In the genomic region with DNA sequence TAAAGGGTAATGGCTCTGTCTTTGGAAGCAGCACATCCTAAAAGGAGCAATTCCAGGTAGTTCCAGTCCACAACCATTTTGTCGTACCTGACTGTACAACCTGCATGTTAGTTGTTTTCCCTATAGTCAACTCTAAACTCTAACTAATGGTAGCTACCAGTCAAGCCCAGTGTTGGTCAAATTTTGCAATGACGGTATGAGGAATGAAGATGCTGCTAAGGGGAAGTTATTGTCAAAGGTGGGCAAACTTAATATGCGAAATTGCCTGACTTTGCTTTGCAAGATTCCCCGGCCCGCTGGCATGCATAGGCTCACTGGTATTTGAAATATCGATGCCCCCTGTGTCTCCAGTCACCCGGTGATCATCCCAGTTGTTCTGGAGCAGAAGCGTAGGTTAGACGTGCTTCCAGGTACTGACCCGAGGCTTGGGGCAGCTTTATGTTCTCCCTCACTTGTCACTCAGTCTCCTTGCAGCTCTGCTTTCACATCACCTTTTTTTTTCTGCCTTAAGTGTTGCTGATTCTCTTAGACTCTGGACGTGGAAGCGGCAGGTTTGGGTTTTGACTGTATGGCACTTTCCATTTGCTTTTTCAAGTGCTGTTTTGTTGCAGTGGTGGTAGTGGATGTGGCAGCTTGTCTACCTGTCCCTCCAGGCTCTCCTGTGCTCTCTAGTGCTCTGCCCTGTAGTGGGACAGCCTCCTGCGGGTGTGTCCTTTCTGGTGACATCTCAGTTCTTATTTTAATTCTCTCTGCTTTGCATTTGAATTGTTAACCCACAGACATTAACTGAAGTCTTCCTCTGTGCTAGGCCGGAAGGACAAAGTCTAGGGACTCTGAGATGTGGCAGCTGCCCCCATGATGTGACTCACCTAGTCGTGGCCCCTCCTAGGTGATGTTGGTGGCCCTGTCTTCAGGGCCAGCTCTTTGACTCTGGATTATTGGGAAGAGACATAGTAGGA, we compare ENCODE assay signal across 12 cellular contexts.
A peak's percentile ranks its signal among the peaks of the same experiment; 100 is the strongest.
DNase-seq lines count a peak whose midpoint lies in the region; ATAC-seq, FAIRE-seq and TF ChIP-seq lines count a peak whose summit lies in the region.
"Had no signal": no experiment of that assay in that cellular context is flagged by ENCODE, and none has a peak within 500 bp of the region (broad histone marks: within the 10 kb centered on the region; RNA-seq: fewer than 3 reads in every experiment).

No MANE protein-coding gene starts in this region.

- H3K79me1 ChIP-seq in H1 (ENCODE audit: low read depth, low read length): no peaks in the 10 kb centered on the region

- no peaks in the 10 kb centered on the region; a peak in 1 of 7 replicates for H3K27me3 ChIP-seq in H1 (replicated peaks in 1 of 4; ENCODE audit: control insufficient read depth in 3 of 4, extremely low read depth in 1 of 4, insufficient read depth in 3 of 4, low read length in 3 of 4)

- no peaks in the 10 kb centered on the region for H3K79me2 ChIP-seq in H1 (ENCODE audit: control insufficient read depth in 1 of 2, insufficient read depth in 2 of 2, low read length in 2 of 2)

- H3K36me3 ChIP-seq in H1 (ENCODE audit: control insufficient read depth in 2 of 4, insufficient read depth in 4 of 4, low read length in 3 of 4): no peaks in the 10 kb centered on the region

- H3K4me1 ChIP-seq in H1 (replicated peaks in 1 of 4; ENCODE audit: control insufficient read depth in 3 of 4, insufficient read depth in 4 of 4, low read length in 3 of 4): peaks cover 4 to 23% (median 13%) of the 10 kb centered on the region in 4 experiments
- H3K4me1 ChIP-seq: foreskin keratinocyte had no signal

- no peak overlapping the region for H4K5ac ChIP-seq in H1 (ENCODE audit: insufficient read length, low read depth, low read length)

- no peaks in the 10 kb centered on the region for H3K9me3 Mint-ChIP-seq in stimulated activated memory B cell treated with anti-CD40 and anti-IgM and Interleukin-4, amounts not matched to agents 10 μg/mL and 1 μg/mL and 100 μg/mL, for 72 hours
- H3K9me3 Mint-ChIP-seq: CD8-positive, alpha-beta memory T cell had no signal

- peak; percentile 9 for DNase-seq in GM19238 (ENCODE audit: insufficient read length, low spot score)
- DNase-seq in H1 (ENCODE audit: low read depth in 1 of 2, low spot score in 2 of 2): no peak
- no peak for DNase-seq in erythroblast (lab: John Stamatoyannopoulos, UW)
- no peak for DNase-seq in D721Med (ENCODE audit: insufficient read length, low spot score)
- DNase-seq: CD8-positive, alpha-beta memory T cell; foreskin keratinocyte; kidney; PC-9 had no signal

- no peak for TF ChIP-seq EP300 in H1 (IDR thresholded peaks at IDR 0.05; ENCODE audit: borderline replicate concordance in 1 of 2, low read depth in 2 of 2, low read length in 2 of 2)

- no peak overlapping the region for H3K4me3 ChIP-seq in H1 (ENCODE audit: extremely low read depth in 1 of 4, insufficient read depth in 2 of 4, low read depth in 3 of 4, low read length in 4 of 4)
- H3K4me3 ChIP-seq: PC-9 had no signal

- no peak overlapping the region for H3K27ac ChIP-seq in H1 (ENCODE audit: low read depth, low read length)
- H3K27ac ChIP-seq: foreskin keratinocyte, PC-9 had no signal

- no peak overlapping the region for H2AFZ ChIP-seq in H1 (ENCODE audit: low read length)
- H2AFZ ChIP-seq: PC-9 had no signal

- no peaks in the 10 kb centered on the region for H3K27me3 Mint-ChIP-seq in stimulated activated memory B cell treated with anti-CD40 and anti-IgM and Interleukin-4, amounts not matched to agents 10 μg/mL and 1 μg/mL and 100 μg/mL, for 72 hours

- peak overlapping the region; percentile 2 for H3K4me3 Mint-ChIP-seq in stimulated activated memory B cell treated with anti-CD40 and anti-IgM and Interleukin-4, amounts not matched to agents 10 μg/mL and 1 μg/mL and 100 μg/mL, for 72 hours
- H3K4me3 Mint-ChIP-seq: CD8-positive, alpha-beta memory T cell had no signal

- H2BK20ac ChIP-seq in H1 (ENCODE audit: low read length): peak overlapping the region; percentile 67; the same call in 1 of the 2 replicates

- no peak overlapping the region for H4K8ac ChIP-seq in H1 (ENCODE audit: extremely low read depth, insufficient read depth, low read length)

- no peaks in the 10 kb centered on the region; a peak in 2 of 4 replicates for H3K9me3 ChIP-seq in H1 (ENCODE audit: insufficient read depth in 2 of 2, low read depth in 1 of 2, low read length in 1 of 2)

- no peak overlapping the region for H3K9ac ChIP-seq in H1 (replicated peaks in 1 of 4; ENCODE audit: extremely low read depth in 1 of 4, low read depth in 3 of 4, low read length in 3 of 4)

- peak overlapping the region; percentile 65; the same call in 1 of the 2 replicates for H2AK5ac ChIP-seq in H1 (ENCODE audit: low read depth, low read length)

- H3K4ac ChIP-seq in H1 (replicated peaks; ENCODE audit: insufficient read length, low read depth, low read length): no peak overlapping the region

- WGBS in H1 (ENCODE audit: extremely low coverage in 1 of 2, insufficient coverage in 1 of 2, insufficient read length in 1 of 2, insufficient replicate concordance in 2 of 2, low coverage in 1 of 2, low lambda C conversion rate in 2 of 2, missing lambda C conversion rate in 1 of 2), 2 experiments: 72% methylated on average over 15 of the region's 15 CpGs; no CpG with 5 or more reads in 1 of the 2 experiments

- peak overlapping the region; percentile 79; the same call in 1 of the 2 replicates for H2BK5ac ChIP-seq in H1 (ENCODE audit: low read depth, low read length)

- no peak overlapping the region for H2BK120ac ChIP-seq in H1 (replicated peaks; ENCODE audit: low read depth, low read length)

- no peaks in the 10 kb centered on the region for H4K20me1 ChIP-seq in H1 (replicated peaks in 1 of 2; ENCODE audit: control insufficient read depth in 1 of 2, insufficient read depth in 2 of 2, low read length in 2 of 2)

- no peak for TF ChIP-seq RAD21 in H1 (IDR thresholded peaks at IDR 0.05 in 1 of 2, conservative IDR thresholded peaks at IDR 0.05 in 1 of 2; ENCODE audit: low read depth in 2 of 2, low read length in 2 of 2)

- peak overlapping the region; percentile 91; the same call in 1 of the 2 replicates for H2BK12ac ChIP-seq in H1 (ENCODE audit: low read depth, low read length)

- no peak overlapping the region for H3K56ac ChIP-seq in H1 (replicated peaks; ENCODE audit: insufficient read length, low read depth, low read length)

- POLR2A ChIA-PET in H1 (lab: Charles Lee; ENCODE audit: partially characterized antibody): interaction anchor here (0.7 to 1.3 kb wide), 3 partner anchors 51 to 252 kb away, joined by 3 read pairs; partner anchors contain the start of gene ITGB5

- H3K23ac ChIP-seq in H1 (ENCODE audit: insufficient read length): no peak overlapping the region

- H4K91ac ChIP-seq in H1 (replicated peaks; ENCODE audit: insufficient read length, low read length): no peak overlapping the region

- no peaks in the 10 kb centered on the region for H3K36me3 Mint-ChIP-seq in stimulated activated memory B cell treated with anti-CD40 and anti-IgM and Interleukin-4, amounts not matched to agents 10 μg/mL and 1 μg/mL and 100 μg/mL, for 72 hours
- H3K36me3 Mint-ChIP-seq: CD8-positive, alpha-beta memory T cell had no signal

- H3K27ac Mint-ChIP-seq in stimulated activated memory B cell treated with anti-CD40 and anti-IgM and Interleukin-4, amounts not matched to agents 10 μg/mL and 1 μg/mL and 100 μg/mL, for 72 hours: peak overlapping the region; percentile 51
- H3K27ac Mint-ChIP-seq: CD8-positive, alpha-beta memory T cell had no signal

- no peak overlapping the region; the same call in none of the 2 replicates for H3K18ac ChIP-seq in H1 (ENCODE audit: extremely low read depth, low read length)

- TF ChIP-seq CTCF in H1 (IDR thresholded peaks at IDR 0.05; ENCODE audit: control extremely low read depth in 1 of 3, insufficient read depth in 1 of 3, low read depth in 1 of 3, low read length in 3 of 3) (no peak), D721Med (IDR thresholded peaks at IDR 0.05; ENCODE audit: insufficient read depth, missing control alignments) (no peak)

- TF ChIP-seq POLR2A in H1 (IDR thresholded peaks at IDR 0.05; ENCODE audit: control extremely low read depth in 1 of 2, low read depth in 2 of 2, low read length in 2 of 2) (no peak), erythroblast (IDR thresholded peaks at IDR 0.05; ENCODE audit: low read length) (no peak)

- FAIRE-seq in H1 (lab: Jason Lieb, UNC) (no peak), D721Med (lab: Jason Lieb, UNC) (no peak)
- FAIRE-seq: kidney had no signal

- CTCF ChIA-PET in H1 (lab: Charles Lee; ENCODE audit: partially characterized antibody): interaction anchor here (0.9 to 3.4 kb wide), 11 partner anchors 8 to 317 kb away, joined by 3 to 21 read pairs (median 5); no protein-coding TSS in a partner anchor

- H3K4me1 Mint-ChIP-seq in stimulated activated memory B cell treated with anti-CD40 and anti-IgM and Interleukin-4, amounts not matched to agents 10 μg/mL and 1 μg/mL and 100 μg/mL, for 72 hours: peaks cover 49% of the 10 kb centered on the region

- no peaks in the 10 kb centered on the region for H3K23me2 ChIP-seq in H1 (ENCODE audit: low read depth, low read length)

- H3K14ac ChIP-seq in H1 (ENCODE audit: insufficient read length): no peak overlapping the region

- peak overlapping the region; percentile 25 to 28; a peak in 3 of 4 replicates for H3K4me2 ChIP-seq in H1 (ENCODE audit: insufficient read depth in 1 of 2, low read depth in 2 of 2, low read length in 2 of 2)
- H3K4me2 ChIP-seq: PC-9 had no signal

- peak; percentile 46 for ATAC-seq in HG03025 (IDR thresholded peaks at IDR 0.05; ENCODE audit: low FRiP score, unreplicated experiment)
- ATAC-seq in stimulated activated memory B cell treated with anti-CD40 and anti-IgM and Interleukin-4, amounts not matched to agents 10 μg/mL and 1 μg/mL and 100 μg/mL, for 72 hours: peak; percentile 53
- no peak for ATAC-seq in HG03469 (IDR thresholded peaks at IDR 0.05; ENCODE audit: unreplicated experiment)
- ATAC-seq: foreskin keratinocyte, sciatic nerve had no signal

- H2BK15ac ChIP-seq in H1 (ENCODE audit: low read length): no peak overlapping the region; the same call in 1 of the 2 replicates

TF ChIP-seq in H1, 55 proteins besides CTCF, POLR2A, EP300 and RAD21:
- TF ChIP-seq BACH1 (IDR thresholded peaks at IDR 0.05; ENCODE audit: low read length) (no peak), CTBP2 (IDR thresholded peaks at IDR 0.05; ENCODE audit: borderline replicate concordance, insufficient read depth, insufficient read length, low read length) (peak; percentile 47)
